1 cellular context compared by ENCODE assay signal in genomic region chr21:43693981-43694380, GRCh38.
TF ChIP-seq lines count a peak whose summit lies in the region.

No MANE protein-coding gene starts in this region.

TF ChIP-seq in WTC11, 78 proteins besides CTCF, POLR2A, EP300 and RAD21 (continued from another document):
- TF ChIP-seq USF2 (CRISPR knock-in tag; IDR thresholded peaks at IDR 0.05) (no peak), FOXK1 (CRISPR knock-in tag; IDR thresholded peaks at IDR 0.05) (no peak), E2F5 (CRISPR knock-in tag; IDR thresholded peaks at IDR 0.05) (no peak), ZNF263 (CRISPR knock-in tag; IDR thresholded peaks at IDR 0.05; ENCODE audit: low read depth) (no peak), PRDM15 (CRISPR knock-in tag; IDR thresholded peaks at IDR 0.05) (no peak)
